In genomic region chr12:7905071-7905470, GRCh38 we compare ENCODE assay signal across 15 cellular contexts. TPM values are rescaled to one million over a fixed set of nuclear protein-coding genes. Genes with fewer than 3 reads are reported as not detected.
A peak's percentile ranks its signal among the peaks of the same experiment; 100 is the strongest.
DNase-seq lines count a peak whose midpoint lies in the region; ATAC-seq and TF ChIP-seq lines count a peak whose summit lies in the region.
"Had no signal": no experiment of that assay in that cellular context is flagged by ENCODE, and none has a peak within 500 bp of the region (broad histone marks: within the 10 kb centered on the region; RNA-seq: fewer than 3 reads in every experiment).

No MANE protein-coding gene starts in this region.

- intact Hi-C loops in posterior cingulate gyrus (cut with DNase I) (no loop called here), CD14-positive monocyte (cut with micrococcal nuclease) (loop anchor here in 1 of 2 donors (2.0 kb wide), 1 partner anchor 106 kb away; no protein-coding TSS in a partner anchor)

- ATAC-seq in WTC11 = no peak

- H3K9ac ChIP-seq in HUES6 (ENCODE audit: low read length) = peak overlapping the region; percentile 85
- H3K9ac ChIP-seq in iPS-20b (ENCODE audit: low read depth, low read length) = peak overlapping the region; percentile 82

- CTCF ChIA-PET in WTC11 (lab: Charles Lee) = interaction anchor here (1.3 to 2.9 kb wide), 7 partner anchors 28 to 173 kb away, joined by 4 to 15 read pairs (median 11); no protein-coding TSS in a partner anchor

- no peaks in the 10 kb centered on the region for H3K27me3 Mint-ChIP-seq in WTC11 (ENCODE audit: low read depth)
- H3K27me3 Mint-ChIP-seq in CD14-positive monocyte (ENCODE audit: low read depth in 3 of 3) = peaks cover 0 to 3% (median 0%) of the 10 kb centered on the region in 3 donors

- H3K4me3 ChIP-seq in HUES6 (ENCODE audit: low read depth, low read length) = peak overlapping the region; percentile 25; the same call in 1 of the 2 replicates
- H3K4me3 ChIP-seq in iPS-20b (ENCODE audit: low read length) = peak overlapping the region; percentile 40

- peaks cover 40% of the 10 kb centered on the region for H3K4me1 ChIP-seq in HUES6 (ENCODE audit: control insufficient read depth, insufficient read depth, low read length)
- H3K4me1 ChIP-seq in iPS-20b (ENCODE audit: insufficient read depth, low read length) = peaks cover 19% of the 10 kb centered on the region; the same call in 1 of the 2 replicates

- H3K4me3 Mint-ChIP-seq in WTC11 (peak overlapping the region; percentile 41), CD14-positive monocyte (no peak overlapping the region)
- H3K4me3 Mint-ChIP-seq: memory B cell; T-helper 2 cell treated with Interferon-gamma antibody and Interleukin-4, amounts not matched to agents 5 μg/mL and 100 μg/mL, for 36 hours had no signal

- H3K4me1 Mint-ChIP-seq in WTC11 (peaks cover 46% of the 10 kb centered on the region), CD14-positive monocyte (peaks cover 5% of the 10 kb centered on the region)
- H3K4me1 Mint-ChIP-seq: memory B cell had no signal

- H3K27ac Mint-ChIP-seq in WTC11 (peak overlapping the region; percentile 100), CD14-positive monocyte (no peak overlapping the region)
- H3K27ac Mint-ChIP-seq: memory B cell; T-helper 2 cell treated with Interferon-gamma antibody and Interleukin-4, amounts not matched to agents 5 μg/mL and 100 μg/mL, for 36 hours had no signal

- TF ChIP-seq CTCF in WTC11 (IDR thresholded peaks at IDR 0.05) (no peak), CD14-positive monocyte (IDR thresholded peaks at IDR 0.05) (no peak)

- DNase-seq in COR-L47 (lab: John Stamatoyannopoulos, UW) (peak; percentile 3), WTC11 (ENCODE audit: low spot score) (no peak), SHP77 treated with DMSO at 0.1 percent for 48 hours (lab: John Stamatoyannopoulos, UW) (no peak), posterior cingulate gyrus (no peak), H4 (ENCODE audit: low spot score) (no peak), CD14-positive monocyte (ENCODE audit: low spot score) (no peak)
- DNase-seq: activated CD4-positive, alpha-beta T cell treated with anti-CD3 and anti-CD28 coated beads, Interleukin-2, amount 50 U/mL, for 48 hours; activated gamma-delta T cell treated with Interleukin-2 at 50 U/mL for 16 hours had no signal

- no peaks in the 10 kb centered on the region for H3K27me3 ChIP-seq in HUES6 (ENCODE audit: control insufficient read depth, insufficient read depth, low read length)
- no peaks in the 10 kb centered on the region for H3K27me3 ChIP-seq in iPS-20b (ENCODE audit: insufficient read depth, low read length)

- H3K27ac ChIP-seq in HUES6 (ENCODE audit: low read depth, low read length) (peak overlapping the region; percentile 99), iPS-20b (ENCODE audit: low read length) (peak overlapping the region; percentile 84)

- no peaks in the 10 kb centered on the region for H3K9me3 ChIP-seq in HUES6 (ENCODE audit: control insufficient read depth, insufficient read depth, low read depth, low read length)
- H3K9me3 ChIP-seq in iPS-20b (ENCODE audit: insufficient read depth, low read depth, low read length) = no peaks in the 10 kb centered on the region

- H3K9me3 Mint-ChIP-seq in WTC11 (no peaks in the 10 kb centered on the region), CD14-positive monocyte (no peaks in the 10 kb centered on the region)
- H3K9me3 Mint-ChIP-seq: memory B cell; T-helper 2 cell treated with Interferon-gamma antibody and Interleukin-4, amounts not matched to agents 5 μg/mL and 100 μg/mL, for 36 hours had no signal

- POLR2A ChIA-PET in WTC11 (lab: Charles Lee) = interaction anchor here (0.6 to 2.5 kb wide), 8 partner anchors 12 to 144 kb away, joined by 3 to 9 read pairs (median 5); partner anchors contain the start of genes NANOG and SLC2A14

- H3K36me3 Mint-ChIP-seq in WTC11 = peaks cover 4% of the 10 kb centered on the region
- no peaks in the 10 kb centered on the region for H3K36me3 Mint-ChIP-seq in CD14-positive monocyte
- H3K36me3 Mint-ChIP-seq: memory B cell had no signal

- H3K36me3 ChIP-seq in HUES6 (ENCODE audit: control insufficient read depth, insufficient read depth, low read length) (no peaks in the 10 kb centered on the region), iPS-20b (ENCODE audit: insufficient read depth, low read depth, low read length) (no peaks in the 10 kb centered on the region)

TF ChIP-seq in WTC11, 78 proteins besides CTCF, POLR2A, EP300 and RAD21:
- TF ChIP-seq AR (CRISPR knock-in tag; IDR thresholded peaks at IDR 0.05) (no peak), SMAD3 (CRISPR knock-in tag; IDR thresholded peaks at IDR 0.05; ENCODE audit: borderline replicate concordance) (no peak), MLX (CRISPR knock-in tag; IDR thresholded peaks at IDR 0.05) (no peak)

RNA-seq across cellular contexts. Expression of gene SLC2A3, which starts 30.9 kb away (rescaled TPM):
- total RNA-seq in WTC11 (2021) = 717 to 819 TPM (median 816 TPM) in 3 replicates
- 42.8 and 51.9 TPM in 2 replicates for total RNA-seq in H4 (2014; rRNA removed; shearing (Covaris generic))
- 100 to 1,000 TPM; 128 to 179 TPM for polyA plus RNA-seq in CD14-positive monocyte

RNA-seq across cellular contexts. Expression of gene SLC2A14, which starts 32.4 kb away (rescaled TPM):
- total RNA-seq in WTC11 (2021) = 24.4 to 28.8 TPM (median 26.7 TPM) in 3 replicates
- total RNA-seq in H4 (2014; rRNA removed; shearing (Covaris generic)) = 0.25 TPM in 2 replicates
- 1 to 10 TPM in 1 of 2 donors, under 1 TPM in 1; 0.29 to 3.1 TPM for polyA plus RNA-seq in CD14-positive monocyte
- total RNA-seq: bronchial epithelial cell, epithelial cell of proximal tubule had no signal
- polyA plus RNA-seq: BJ had no signal

Comparison
In these comparisons a context has a peak if more than half of its experiments do, and no peak if none do; other contexts are left out.
1. RNA of gene SLC2A3, which starts 30.9 kb away (total RNA-seq): 717 to 819 TPM in WTC11; 42.8 to 51.9 TPM in H4; every median in the first group is over 10 times any median in the second.
2. RNA of gene SLC2A14, which starts 32.4 kb away (total RNA-seq): 24.4 to 28.8 TPM in WTC11; 0.25 TPM in H4; every median in the first group is over 10 times any median in the second.